ENCODE assay signal across 8 cellular contexts in the genomic region with DNA sequence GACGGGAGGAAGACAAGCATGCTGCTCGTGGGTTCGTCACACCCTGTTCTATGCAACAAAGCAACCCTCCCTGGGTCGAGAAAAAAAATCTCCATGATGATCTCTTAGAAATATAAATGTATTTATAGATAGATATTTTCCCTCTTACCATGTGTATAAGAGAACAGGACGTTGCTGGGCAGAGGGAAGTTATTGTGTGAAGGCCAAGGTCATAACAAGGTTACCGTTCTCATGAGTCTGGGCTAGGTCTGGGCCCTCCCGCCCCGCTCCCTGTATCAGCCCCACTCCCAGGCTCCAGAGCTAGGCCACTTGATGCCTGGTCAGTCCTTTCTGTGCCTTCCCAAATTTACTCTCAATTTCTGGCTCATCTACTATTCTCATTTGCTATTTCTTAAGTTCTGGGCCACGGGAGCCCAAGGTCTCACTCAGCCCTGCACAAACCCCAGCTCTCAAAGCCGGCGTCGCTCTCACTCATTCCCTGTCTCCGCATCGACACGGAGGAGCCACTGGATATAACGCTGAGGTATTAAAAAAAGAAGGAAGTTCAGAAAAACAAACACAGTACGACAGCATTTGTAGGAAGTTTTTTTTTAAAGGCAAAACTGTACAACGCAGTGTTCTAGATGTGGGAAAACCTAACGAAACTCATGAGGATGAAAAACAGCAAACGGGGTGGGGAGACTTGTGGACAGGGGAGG.
DNase-seq lines count a peak whose midpoint lies in the region; ATAC-seq and TF ChIP-seq lines count a peak whose summit lies in the region.

No MANE protein-coding gene starts in this region.

- no peak for DNase-seq in A673 (ENCODE audit: low spot score)
- DNase-seq in Jurkat, Clone E6-1 (ENCODE audit: low read depth, low spot score): no peak
- DNase-seq in activated T-cell treated with anti-CD3 and anti-CD28 coated beads, Interleukin-2, amount 50 U/mL, for 72 hours: no peak
- DNase-seq in Right ventricle myocardium superior: no peak
- peak; percentile 42 for DNase-seq in renal cortical epithelial cell (ENCODE audit: low read depth)
- no peak for DNase-seq in amniotic stem cell (lab: John Stamatoyannopoulos, UW)

- POLR2A ChIA-PET in A673 (lab: Charles Lee; ENCODE audit: low non-redundant PET): no interaction called here

- H3K9me3 ChIP-seq in A673 (ENCODE audit: low read depth, low read length, poor library complexity, severe bottlenecking): no peaks in the 10 kb centered on the region

- no peaks in the 10 kb centered on the region for H3K27me3 ChIP-seq in A673 (replicated peaks; ENCODE audit: insufficient read depth, low read depth, low read length, poor library complexity)

- H3K27ac Mint-ChIP-seq in activated T-cell treated with anti-CD3 and anti-CD28 coated beads, Interleukin-2, amount 50 U/mL, for 72 hours: peak overlapping the region; percentile 66

- no peaks in the 10 kb centered on the region for H3K9me3 Mint-ChIP-seq in activated T-cell treated with anti-CD3 and anti-CD28 coated beads, Interleukin-2, amount 50 U/mL, for 72 hours

- no peak for TF ChIP-seq CTCF in A673 (conservative IDR thresholded peaks at IDR 0.05; ENCODE audit: low read depth, low read length)

- BruUV-seq in A673 (replicated peaks; lab: Mats Ljungman, UMichigan): TSS peak; percentile 61

- no peaks in the 10 kb centered on the region for H3K36me3 Mint-ChIP-seq in activated T-cell treated with anti-CD3 and anti-CD28 coated beads, Interleukin-2, amount 50 U/mL, for 72 hours (ENCODE audit: insufficient read depth in 2 of 2)

- CTCF ChIA-PET in A673 (lab: Charles Lee): no interaction called here

- intact Hi-C loops in A673 (cut with micrococcal nuclease; ENCODE audit: unreplicated experiment): no loop called here
- intact Hi-C loops in Right ventricle myocardium superior (cut with DNase I): no loop called here

- H3K4me3 Mint-ChIP-seq in activated T-cell treated with anti-CD3 and anti-CD28 coated beads, Interleukin-2, amount 50 U/mL, for 72 hours: peak overlapping the region; percentile 76 to 82

- peak in 1 of 2 donors; percentile 39 for ATAC-seq in activated T-cell treated with anti-CD3 and anti-CD28 coated beads, Interleukin-2, amount 50 U/mL, for 72 hours (replicated peaks in 1 of 2)
- ATAC-seq in Right ventricle myocardium superior (ENCODE audit: poor library complexity): peak; percentile 45
- ATAC-seq in GM21367 (IDR thresholded peaks at IDR 0.05; ENCODE audit: unreplicated experiment): no peak
- no peak for ATAC-seq in HG02763 (IDR thresholded peaks at IDR 0.05; ENCODE audit: unreplicated experiment)

- H3K4me1 Mint-ChIP-seq in activated T-cell treated with anti-CD3 and anti-CD28 coated beads, Interleukin-2, amount 50 U/mL, for 72 hours (ENCODE audit: low read depth): peaks cover 17% of the 10 kb centered on the region

- H3K4me1 ChIP-seq in A673 (ENCODE audit: insufficient read depth, low read length, poor library complexity, severe bottlenecking): peaks cover 54% of the 10 kb centered on the region

- H3K4me3 ChIP-seq in A673 (ENCODE audit: low read depth, low read length, poor library complexity, severe bottlenecking): peak overlapping the region; percentile 40
- H3K4me3 ChIP-seq in Jurkat, Clone E6-1 (ENCODE audit: low read length): peak overlapping the region; percentile 22

- no peaks in the 10 kb centered on the region for H3K27me3 Mint-ChIP-seq in activated T-cell treated with anti-CD3 and anti-CD28 coated beads, Interleukin-2, amount 50 U/mL, for 72 hours (ENCODE audit: low read depth)

- peak overlapping the region; percentile 86 for H3K27ac ChIP-seq in A673 (ENCODE audit: low read depth, low read length, poor library complexity, severe bottlenecking)

- no peaks in the 10 kb centered on the region for H3K36me3 ChIP-seq in A673 (ENCODE audit: insufficient read depth, low read length, poor library complexity, severe bottlenecking)
